Comparison of ENCODE assay signal across 14 cellular contexts in the genomic region with DNA sequence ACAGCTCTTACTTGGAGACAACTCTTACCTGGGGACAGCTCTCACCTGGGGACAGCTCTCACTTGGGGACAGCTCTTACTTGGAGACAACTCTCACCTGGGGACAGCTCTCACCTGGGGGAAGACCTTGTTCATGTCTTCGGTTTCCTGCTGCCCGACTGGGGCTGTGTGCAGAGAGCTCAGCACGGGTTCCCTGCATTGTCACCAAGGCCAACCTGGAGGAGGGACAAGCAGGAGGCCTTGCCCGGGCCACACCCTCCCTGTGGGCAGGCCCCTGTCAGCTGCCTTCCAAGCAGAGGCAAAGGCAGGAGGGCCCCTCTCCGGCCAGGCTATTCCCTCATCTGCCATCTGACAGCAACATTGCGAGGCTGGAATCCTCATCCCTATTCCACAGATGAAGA. TPM values are rescaled to one million over a fixed set of nuclear protein-coding genes. Genes with fewer than 3 reads are reported as not detected.
DNase-seq lines count a peak whose midpoint lies in the region; ATAC-seq and TF ChIP-seq lines count a peak whose summit lies in the region.
"Had no signal": no experiment of that assay in that cellular context is flagged by ENCODE, and none has a peak within 500 bp of the region (broad histone marks: within the 10 kb centered on the region; RNA-seq: fewer than 3 reads in every experiment).

A gene with protein sequence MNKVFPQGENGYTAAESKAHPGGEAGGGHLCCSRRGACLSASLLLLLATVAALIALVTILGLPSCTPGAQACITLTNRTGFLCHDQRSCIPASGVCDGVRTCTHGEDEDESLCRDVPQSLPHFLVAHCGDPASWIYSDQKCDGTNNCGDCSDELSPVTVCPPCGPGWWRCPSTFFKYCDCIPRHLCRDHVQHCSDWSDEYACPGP (minus strand): TSS at position 208 of the 400 bp plus-strand sequence. CDS start 74 bp downstream, at position 134.

- in situ Hi-C loops in Panc1 (cut with HindIII; ENCODE audit: low pct_unique_long_range_greater_than_20kb, low sequenced_read_pairs) = no loop called here

- POLR2A ChIA-PET in Panc1 (lab: Charles Lee) = no interaction called here

- no peak within 1 kb of the TSS for H3K23ac ChIP-seq in H9 (ENCODE audit: insufficient read length, low read depth, low read length)

- no CpG with 5 or more reads among the region's 6 CpGs for WGBS in H9 (ENCODE audit: extremely low coverage, insufficient read length, low lambda C conversion rate)
- WGBS in prostate gland = 45% methylated on average over 5 of the region's 6 CpGs

- DNase-seq in H9 (peak; percentile 51), Panc1 (ENCODE audit: low read depth, low spot score) (no peak), islet precursor cell (peak; percentile 60), prostate gland (ENCODE audit: low spot score) (no peak), GM20000 (ENCODE audit: low spot score) (no peak), NCI-H526 (lab: John Stamatoyannopoulos, UW) (no peak)
- no peak for DNase-seq in activated T-helper 2 cell treated with anti-CD3 and anti-CD28 coated beads, Interferon-gamma antibody, Interleukin-2, Interleukin-4, amounts not matched to agents 10 μg/mL and 5 μg/mL and 100 μg/mL, durations not matched to agents 14 hours and 24 hours and 36 hours (ENCODE audit: low spot score)
- DNase-seq: activated CD8-positive, alpha-beta T cell treated with anti-CD3 and anti-CD28 coated beads for 36 hours; dermis blood vessel endothelial cell; SJCRH30 had no signal

- H3K23me2 ChIP-seq in H9 (ENCODE audit: insufficient read length, low read depth, low read length, poor library complexity, severe bottlenecking) = no peaks in the 10 kb centered on the region

- H3K4me2 ChIP-seq in H9 (ENCODE audit: insufficient read depth, insufficient read length, low read length) = no peak within 1 kb of the TSS

- H4K5ac ChIP-seq in H9 (ENCODE audit: insufficient read length, low read depth, low read length) = no peak within 1 kb of the TSS

- no peak within 1 kb of the TSS for H2BK120ac ChIP-seq in H9 (ENCODE audit: low read depth, low read length, poor library complexity, severe bottlenecking)

- no peak within 1 kb of the TSS for H2AK5ac ChIP-seq in H9 (ENCODE audit: insufficient read length, low read length)

- H3K79me1 ChIP-seq in H9 (ENCODE audit: insufficient read depth, low read depth, low read length, poor library complexity, severe bottlenecking) = no peaks in the 10 kb centered on the region

- ATAC-seq in Panc1 = peak; percentile 46; the same call in 1 of the 2 replicates
- ATAC-seq: activated CD8-positive, alpha-beta T cell treated with anti-CD3 and anti-CD28 coated beads for 36 hours; activated T-helper 17 cell treated with anti-CD3 and anti-CD28 coated beads, Interleukin-2, amount 50 U/mL, for 72 hours had no signal

- H3K18ac ChIP-seq in H9 (ENCODE audit: insufficient read length, low read depth, low read length) = no peak within 1 kb of the TSS

- TF ChIP-seq CTCF in H9 (conservative IDR thresholded peaks at IDR 0.05) (no peak), Panc1 (IDR thresholded peaks at IDR 0.05) (no peak), prostate gland (IDR thresholded peaks at IDR 0.05) (no peak), GM20000 (IDR thresholded peaks at IDR 0.05; ENCODE audit: extremely low read depth, missing control alignments) (no peak)

- no peaks in the 10 kb centered on the region for H3K9me3 Mint-ChIP-seq in H9
- no peaks in the 10 kb centered on the region for H3K9me3 Mint-ChIP-seq in activated T-helper 2 cell treated with anti-CD3 and anti-CD28 coated beads, Interferon-gamma antibody, Interleukin-2, Interleukin-4, amounts not matched to agents 10 μg/mL and 5 μg/mL and 100 μg/mL, durations not matched to agents 14 hours and 24 hours and 36 hours
- H3K9me3 Mint-ChIP-seq: activated CD8-positive, alpha-beta T cell treated with anti-CD3 and anti-CD28 coated beads for 36 hours; activated T-helper 17 cell treated with anti-CD3 and anti-CD28 coated beads, Interleukin-2, amount 50 U/mL, for 72 hours had no signal

- no peaks in the 10 kb centered on the region for H3K79me2 ChIP-seq in H9 (ENCODE audit: insufficient read depth, low read length)

- no peak within 1 kb of the TSS for H3K4ac ChIP-seq in H9 (ENCODE audit: low read depth, low read length)

- H3K4me3 Mint-ChIP-seq in H9 = peak within 1 kb of the TSS in 1 of 2 experiments; percentile 32; a peak in 1 of 5 replicates
- no peak within 1 kb of the TSS for H3K4me3 Mint-ChIP-seq in activated T-helper 2 cell treated with anti-CD3 and anti-CD28 coated beads, Interferon-gamma antibody, Interleukin-2, Interleukin-4, amounts not matched to agents 10 μg/mL and 5 μg/mL and 100 μg/mL, durations not matched to agents 14 hours and 24 hours and 36 hours (ENCODE audit: low read depth)
- H3K4me3 Mint-ChIP-seq: activated CD8-positive, alpha-beta T cell treated with anti-CD3 and anti-CD28 coated beads for 36 hours; activated T-helper 17 cell treated with anti-CD3 and anti-CD28 coated beads, Interleukin-2, amount 50 U/mL, for 72 hours had no signal

- intact Hi-C loops in Panc1 (cut with micrococcal nuclease; ENCODE audit: unreplicated experiment) (no loop called here), prostate gland (cut with DNase I) (no loop called here)
- intact Hi-C loops in activated T-helper 2 cell treated with anti-CD3 and anti-CD28 coated beads, Interferon-gamma antibody, Interleukin-2, Interleukin-4, amounts not matched to agents 10 μg/mL and 5 μg/mL and 100 μg/mL, durations not matched to agents 14 hours and 24 hours and 36 hours (cut with micrococcal nuclease) = no loop called here

- no peak within 1 kb of the TSS for H2AFZ ChIP-seq in H9 (ENCODE audit: low read length)

- H3K36me3 Mint-ChIP-seq in H9 (ENCODE audit: insufficient read depth in 1 of 3, low read depth in 3 of 3) = no peaks in the 10 kb centered on the region
- no peaks in the 10 kb centered on the region for H3K36me3 Mint-ChIP-seq in activated T-helper 2 cell treated with anti-CD3 and anti-CD28 coated beads, Interferon-gamma antibody, Interleukin-2, Interleukin-4, amounts not matched to agents 10 μg/mL and 5 μg/mL and 100 μg/mL, durations not matched to agents 14 hours and 24 hours and 36 hours (ENCODE audit: low read depth)

- H3T11ph ChIP-seq in H9 (ENCODE audit: low read length) = no peak within 1 kb of the TSS

- H3K4me1 Mint-ChIP-seq in H9 = peaks cover 8 to 10% of the 10 kb centered on the region in 2 experiments
- H3K4me1 Mint-ChIP-seq in activated T-helper 2 cell treated with anti-CD3 and anti-CD28 coated beads, Interferon-gamma antibody, Interleukin-2, Interleukin-4, amounts not matched to agents 10 μg/mL and 5 μg/mL and 100 μg/mL, durations not matched to agents 14 hours and 24 hours and 36 hours (ENCODE audit: low read depth) = no peaks in the 10 kb centered on the region
- H3K4me1 Mint-ChIP-seq: activated T-helper 17 cell treated with anti-CD3 and anti-CD28 coated beads, Interleukin-2, amount 50 U/mL, for 72 hours had no signal

- no peak within 1 kb of the TSS for H4K8ac ChIP-seq in H9 (replicated peaks; ENCODE audit: insufficient read length, low read depth, low read length)

- CTCF ChIA-PET in Panc1 (lab: Charles Lee) = interaction anchor here (0.6 kb wide), 1 partner anchor 14 kb away, joined by 3 read pairs; no protein-coding TSS in a partner anchor

- H2BK15ac ChIP-seq in H9 (ENCODE audit: low read depth, low read length) = no peak within 1 kb of the TSS

- BruUV-seq in Panc1 (replicated peaks; lab: Mats Ljungman, UMichigan) = no TSS peak

- H3K4me1 ChIP-seq in H9 (ENCODE audit: insufficient read depth, low read length) (no peaks in the 10 kb centered on the region), Panc1 (ENCODE audit: control insufficient read depth, insufficient read depth, low read length) (peaks cover 7% of the 10 kb centered on the region; the same call in 1 of the 2 replicates), prostate gland (replicated peaks) (peaks cover 7% of the 10 kb centered on the region)
- H3K4me1 ChIP-seq: SJCRH30 had no signal

- H2BK12ac ChIP-seq in H9 (ENCODE audit: insufficient read length, low read depth, low read length) = no peak within 1 kb of the TSS

- H3K27ac Mint-ChIP-seq in H9 = peak within 1 kb of the TSS in 2 of 3 experiments; percentile 46 to 47; a peak in 2 of 7 replicates
- no peak within 1 kb of the TSS for H3K27ac Mint-ChIP-seq in activated T-helper 2 cell treated with anti-CD3 and anti-CD28 coated beads, Interferon-gamma antibody, Interleukin-2, Interleukin-4, amounts not matched to agents 10 μg/mL and 5 μg/mL and 100 μg/mL, durations not matched to agents 14 hours and 24 hours and 36 hours
- H3K27ac Mint-ChIP-seq: activated CD8-positive, alpha-beta T cell treated with anti-CD3 and anti-CD28 coated beads for 36 hours; activated T-helper 17 cell treated with anti-CD3 and anti-CD28 coated beads, Interleukin-2, amount 50 U/mL, for 72 hours had no signal

- H3K9me3 ChIP-seq in H9 (ENCODE audit: control insufficient read depth, low read depth, low read length) (no peaks in the 10 kb centered on the region), Panc1 (ENCODE audit: control insufficient read depth, insufficient read depth, low read depth, low read length) (no peaks in the 10 kb centered on the region), prostate gland (no peaks in the 10 kb centered on the region)
- H3K9me3 ChIP-seq: SJCRH30, thoracic aorta had no signal

- H3K9ac ChIP-seq in H9 (ENCODE audit: extremely low read depth, insufficient read length, low read length) = no peak within 1 kb of the TSS

- no peaks in the 10 kb centered on the region for H3K36me3 ChIP-seq in Panc1 (ENCODE audit: control insufficient read depth, insufficient read depth, low read length)
- H3K36me3 ChIP-seq in prostate gland = no peaks in the 10 kb centered on the region
- H3K36me3 ChIP-seq: SJCRH30, thoracic aorta had no signal

- H3K4me3 ChIP-seq in Panc1 (ENCODE audit: low read depth in 2 of 2, low read length in 2 of 2) = no peak within 1 kb of the TSS
- H3K4me3 ChIP-seq in prostate gland = no peak within 1 kb of the TSS
- H3K4me3 ChIP-seq: SJCRH30, thoracic aorta had no signal

- no peak within 1 kb of the TSS for H3K27ac ChIP-seq in H9 (ENCODE audit: insufficient read length, low read depth, low read length)
- no peak within 1 kb of the TSS for H3K27ac ChIP-seq in Panc1 (ENCODE audit: low read length)
- H3K27ac ChIP-seq in prostate gland = peak within 1 kb of the TSS; percentile 52 to 70
- H3K27ac ChIP-seq: SJCRH30, thoracic aorta had no signal

- no peak within 1 kb of the TSS for H2BK20ac ChIP-seq in H9 (ENCODE audit: low read depth, low read length, poor library complexity, severe bottlenecking)

- no peak within 1 kb of the TSS for H4K91ac ChIP-seq in H9 (ENCODE audit: insufficient read length, low read depth, low read length)

- H3K27me3 ChIP-seq in H9 (ENCODE audit: insufficient read depth, low read length) = no peaks in the 10 kb centered on the region
- no peaks in the 10 kb centered on the region for H3K27me3 ChIP-seq in Panc1 (ENCODE audit: control insufficient read depth, insufficient read depth, low read length)
- H3K27me3 ChIP-seq in prostate gland (replicated peaks; ENCODE audit: insufficient read depth) = no peaks in the 10 kb centered on the region
- H3K27me3 ChIP-seq: SJCRH30 had no signal

- TF ChIP-seq POLR2A in prostate gland (IDR thresholded peaks at IDR 0.05) = no peak

- H2BK5ac ChIP-seq in H9 (ENCODE audit: insufficient read length, low read length) = no peak within 1 kb of the TSS

- H3K27me3 Mint-ChIP-seq in H9 (ENCODE audit: low read depth) = no peaks in the 10 kb centered on the region
- H3K27me3 Mint-ChIP-seq in activated T-helper 2 cell treated with anti-CD3 and anti-CD28 coated beads, Interferon-gamma antibody, Interleukin-2, Interleukin-4, amounts not matched to agents 10 μg/mL and 5 μg/mL and 100 μg/mL, durations not matched to agents 14 hours and 24 hours and 36 hours (ENCODE audit: low read depth) = no peaks in the 10 kb centered on the region
- H3K27me3 Mint-ChIP-seq: activated CD8-positive, alpha-beta T cell treated with anti-CD3 and anti-CD28 coated beads for 36 hours had no signal

- H3K56ac ChIP-seq in H9 (ENCODE audit: insufficient read length, low read depth, low read length) = no peak within 1 kb of the TSS

- no peak within 1 kb of the TSS for H3K14ac ChIP-seq in H9 (ENCODE audit: insufficient read depth, low read length)

- no peaks in the 10 kb centered on the region for H4K20me1 ChIP-seq in H9 (ENCODE audit: control insufficient read depth, insufficient read depth, insufficient read length)

RNA-seq across cellular contexts. Expression of the gene that starts here (rescaled TPM):
- total RNA-seq in H9 (2021) (not detected in 2 replicates), Panc1 (2021; ENCODE audit: unreplicated experiment) (not detected), prostate gland (1 to 10 TPM in 1 of 2 donors, under 1 TPM in 1; 0.55 to 3.3 TPM)
- polyA plus RNA-seq in Panc1 (2012; ENCODE audit: insufficient read length) = not detected
- total RNA-seq in activated T-helper 2 cell treated with anti-CD3 and anti-CD28 coated beads, Interferon-gamma antibody, Interleukin-2, Interleukin-4, amounts not matched to agents 10 μg/mL and 5 μg/mL and 100 μg/mL, durations not matched to agents 14 hours and 24 hours and 36 hours = not detected in 2 replicates
- total RNA-seq: activated CD8-positive, alpha-beta T cell treated with anti-CD3 and anti-CD28 coated beads for 36 hours; activated T-helper 17 cell treated with anti-CD3 and anti-CD28 coated beads, Interleukin-2, amount 50 U/mL, for 72 hours; astrocyte; dermis blood vessel endothelial cell; G401; SJCRH30; thoracic aorta had no signal

Comparison
In these comparisons a context has a peak if more than half of its experiments do, and no peak if none do; other contexts are left out.
1. Peak in DNase-seq in H9; RNA of the gene not detected or under 1 TPM.
2. Peak in ATAC-seq in Panc1; RNA of the gene not detected or under 1 TPM.
3. H3K27ac ChIP-seq: peak in prostate gland (2 of 2); none in H9 (single experiment) and Panc1 (single experiment).